Comparison of ENCODE assay signal across 6 cellular contexts in genomic region chrX:1624861-1625215, GRCh38. TPM values are rescaled to one million over a fixed set of nuclear protein-coding genes. Genes with fewer than 3 reads are reported as not detected.
"Had no signal": no experiment of that assay in that cellular context is flagged by ENCODE, and none has a peak within 500 bp of the region (broad histone marks: within the 10 kb centered on the region; RNA-seq: fewer than 3 reads in every experiment).

No MANE protein-coding gene starts in this region.

RNA-seq across cellular contexts. Expression of gene ASMT, which starts 10.0 kb away (rescaled TPM):
- total RNA-seq: activated CD4-positive, alpha-beta T cell treated with anti-CD3 and anti-CD28 coated beads, Interleukin-2, amount 10 ng/mL, durations not matched to agents 7 days and 5 days; activated naive CD4-positive, alpha-beta T cell treated with anti-CD3 and anti-CD28 coated beads for 36 hours; astrocyte; body of pancreas; breast epithelium; cardiac septum had no signal
